In the genomic region with DNA sequence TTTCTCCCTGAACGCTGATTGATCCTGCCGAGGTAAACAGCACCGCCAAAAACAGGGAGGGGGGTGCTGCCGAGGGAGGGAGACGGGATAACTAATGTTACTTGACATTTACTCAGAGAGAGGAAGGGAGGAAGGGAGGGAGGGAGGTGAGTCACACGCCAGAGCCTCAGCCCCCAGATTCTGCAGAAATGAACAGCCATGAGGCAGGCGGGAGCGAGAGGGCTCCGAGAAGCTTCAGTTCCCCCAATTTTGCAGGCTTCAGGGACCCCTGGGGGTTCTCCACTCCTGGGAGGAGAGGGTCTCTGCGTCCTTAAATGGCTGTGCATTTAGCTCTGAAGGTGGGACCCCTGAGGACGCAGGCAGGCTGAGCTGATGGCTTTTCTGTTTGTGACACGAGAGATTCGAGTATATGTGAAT, we compare ENCODE assay signal across 1 cellular context.
TF ChIP-seq lines count a peak whose summit lies in the region.

No MANE protein-coding gene starts in this region.

TF ChIP-seq in K562, 482 proteins besides CTCF, POLR2A, EP300 and RAD21 (continued from another document and continues in another):
- TF ChIP-seq, protein P1, sequence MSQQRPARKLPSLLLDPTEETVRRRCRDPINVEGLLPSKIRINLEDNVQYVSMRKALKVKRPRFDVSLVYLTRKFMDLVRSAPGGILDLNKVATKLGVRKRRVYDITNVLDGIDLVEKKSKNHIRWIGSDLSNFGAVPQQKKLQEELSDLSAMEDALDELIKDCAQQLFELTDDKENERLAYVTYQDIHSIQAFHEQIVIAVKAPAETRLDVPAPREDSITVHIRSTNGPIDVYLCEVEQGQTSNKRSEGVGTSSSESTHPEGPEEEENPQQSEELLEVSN (IDR thresholded peaks at IDR 0.05; ENCODE audit: borderline replicate concordance in 1 of 2, extremely low read depth in 1 of 2, insufficient read depth in 1 of 2, insufficient read length in 1 of 2, low read depth in 1 of 2, low read length in 1 of 2, poor library complexity in 1 of 2, severe bottlenecking in 1 of 2), result peak in 1 of 2 experiments; percentile 62
- TF ChIP-seq RBFOX2 (IDR thresholded peaks at IDR 0.05; ENCODE audit: low read depth, low read length) (peak; percentile 61), JUND (IDR thresholded peaks at IDR 0.05; ENCODE audit: borderline replicate concordance, low read depth, low read length) (peak; percentile 97), JUND (tag; IDR thresholded peaks at IDR 0.05; ENCODE audit: borderline replicate concordance, low read depth, low read length) (peak; percentile 90; the same call in 1 of the 3 replicates), POLR2G (IDR thresholded peaks at IDR 0.05; ENCODE audit: low read depth, low read length) (0 out of 2 replicates have a peak, but pooled peaks have one; percentile 35), RCOR1 (IDR thresholded peaks at IDR 0.05; ENCODE audit: borderline replicate concordance in 1 of 2, low read depth in 2 of 2, low read length in 2 of 2) (peak in 1 of 2 experiments; percentile 67; a peak in 2 of 4 replicates), CREB1 (IDR thresholded peaks at IDR 0.05) (no peak), CREB1 (CRISPR knock-in tag; IDR thresholded peaks at IDR 0.05) (no peak), ZFP30 (CRISPR knock-in tag; IDR thresholded peaks at IDR 0.05; ENCODE audit: borderline replicate concordance) (no peak), L3MBTL2 (IDR thresholded peaks at IDR 0.05) (peak; percentile 53), SMARCA4 (IDR thresholded peaks at IDR 0.05) (peak; percentile 84), ZBTB8A (IDR thresholded peaks at IDR 0.05; ENCODE audit: partially characterized antibody) (no peak), ZEB2 (IDR thresholded peaks at IDR 0.05) (0 out of 2 replicates have a peak, but pooled peaks have one; percentile 19), DPF2 (IDR thresholded peaks at IDR 0.05) (peak; percentile 84), ZKSCAN1 (IDR thresholded peaks at IDR 0.05; ENCODE audit: low read depth, low read length) (no peak), HNRNPK (IDR thresholded peaks at IDR 0.05; ENCODE audit: low read depth, low read length, poor library complexity, severe bottlenecking) (no peak), NONO (IDR thresholded peaks at IDR 0.05; ENCODE audit: low read depth in 2 of 2, low read length in 1 of 2) (no peak), FOS (IDR thresholded peaks at IDR 0.05; ENCODE audit: extremely low read depth, insufficient read length) (peak; percentile 29), FOSL1 (tag; conservative IDR thresholded peaks at IDR 0.05) (peak; percentile 94), KDM5B (IDR thresholded peaks at IDR 0.05; ENCODE audit: insufficient replicate concordance, low read depth, low read length) (peak; percentile 54), TBP (optimal IDR thresholded peaks at IDR 0.05; ENCODE audit: low read depth, low read length) (no peak), ARID1B (IDR thresholded peaks at IDR 0.05) (peak; percentile 79), SMARCE1 (IDR thresholded peaks at IDR 0.05) (peak; percentile 88), MYC (IDR thresholded peaks at IDR 0.05; ENCODE audit: low read depth, low read length) (peak; percentile 44; the same call in 1 of the 2 replicates), MYC (CRISPR knock-in tag; IDR thresholded peaks at IDR 0.05; ENCODE audit: borderline replicate concordance, low read depth) (no peak), CBFA2T3 (IDR thresholded peaks at IDR 0.05) (0 out of 2 replicates have a peak, but pooled peaks have one; percentile 17), SMARCC2 (IDR thresholded peaks at IDR 0.05; ENCODE audit: low read depth) (peak; percentile 50; the same call in 1 of the 2 replicates), EP400 (IDR thresholded peaks at IDR 0.05) (peak; percentile 15; the same call in 1 of the 2 replicates), JUN (IDR thresholded peaks at IDR 0.05; ENCODE audit: borderline replicate concordance, low read depth, low read length) (peak; percentile 86), JUN (CRISPR knock-in tag; IDR thresholded peaks at IDR 0.05; ENCODE audit: borderline replicate concordance) (no peak), PRPF4 (IDR thresholded peaks at IDR 0.05; ENCODE audit: insufficient read depth, low read depth, low read length, poor library complexity, severe bottlenecking) (no peak), ZSCAN29 (IDR thresholded peaks at IDR 0.05) (no peak), ZZZ3 (IDR thresholded peaks at IDR 0.05) (no peak), BRCA1 (IDR thresholded peaks at IDR 0.05) (no peak), BRCA1 (CRISPR knock-in tag; IDR thresholded peaks at IDR 0.05) (no peak), CEBPG (CRISPR knock-in tag; IDR thresholded peaks at IDR 0.05) (peak; percentile 58; the same call in 1 of the 2 replicates), CEBPG (tag; conservative IDR thresholded peaks at IDR 0.05 in 1 of 2, IDR thresholded peaks at IDR 0.05 in 1 of 2) (no peak), ZNF324 (CRISPR knock-in tag; IDR thresholded peaks at IDR 0.05) (no peak), KLF16 (IDR thresholded peaks at IDR 0.05) (peak; percentile 15; the same call in 1 of the 2 replicates), NEUROD1 (IDR thresholded peaks at IDR 0.05; ENCODE audit: borderline replicate concordance, low read depth, low read length, partially characterized antibody) (peak; percentile 45), EGR1 (conservative IDR thresholded peaks at IDR 0.05) (peak; percentile 52), TRIM24 (IDR thresholded peaks at IDR 0.05) (peak in 1 of 2 experiments; percentile 45; a peak in 1 of 4 replicates), HDAC2 (IDR thresholded peaks at IDR 0.05) (peak; percentile 30; the same call in 1 of the 2 replicates), RBM17 (IDR thresholded peaks at IDR 0.05; ENCODE audit: borderline replicate concordance, low read depth, low read length) (no peak), NFXL1 (CRISPR knock-in tag; IDR thresholded peaks at IDR 0.05) (no peak)
- TF ChIP-seq, protein P2, sequence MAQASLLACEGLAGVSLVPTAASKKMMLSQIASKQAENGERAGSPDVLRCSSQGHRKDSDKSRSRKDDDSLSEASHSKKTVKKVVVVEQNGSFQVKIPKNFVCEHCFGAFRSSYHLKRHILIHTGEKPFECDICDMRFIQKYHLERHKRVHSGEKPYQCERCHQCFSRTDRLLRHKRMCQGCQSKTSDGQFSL (CRISPR knock-in tag; IDR thresholded peaks at IDR 0.05), result peak; percentile 36; the same call in 1 of the 2 replicates
- TF ChIP-seq, protein P2 (tag; IDR thresholded peaks at IDR 0.05), result no peak
- TF ChIP-seq, protein P3, sequence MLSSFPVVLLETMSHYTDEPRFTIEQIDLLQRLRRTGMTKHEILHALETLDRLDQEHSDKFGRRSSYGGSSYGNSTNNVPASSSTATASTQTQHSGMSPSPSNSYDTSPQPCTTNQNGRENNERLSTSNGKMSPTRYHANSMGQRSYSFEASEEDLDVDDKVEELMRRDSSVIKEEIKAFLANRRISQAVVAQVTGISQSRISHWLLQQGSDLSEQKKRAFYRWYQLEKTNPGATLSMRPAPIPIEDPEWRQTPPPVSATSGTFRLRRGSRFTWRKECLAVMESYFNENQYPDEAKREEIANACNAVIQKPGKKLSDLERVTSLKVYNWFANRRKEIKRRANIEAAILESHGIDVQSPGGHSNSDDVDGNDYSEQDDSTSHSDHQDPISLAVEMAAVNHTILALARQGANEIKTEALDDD (IDR thresholded peaks at IDR 0.05), result peak; percentile 81; the same call in 1 of the 2 replicates
- TF ChIP-seq, protein P4, sequence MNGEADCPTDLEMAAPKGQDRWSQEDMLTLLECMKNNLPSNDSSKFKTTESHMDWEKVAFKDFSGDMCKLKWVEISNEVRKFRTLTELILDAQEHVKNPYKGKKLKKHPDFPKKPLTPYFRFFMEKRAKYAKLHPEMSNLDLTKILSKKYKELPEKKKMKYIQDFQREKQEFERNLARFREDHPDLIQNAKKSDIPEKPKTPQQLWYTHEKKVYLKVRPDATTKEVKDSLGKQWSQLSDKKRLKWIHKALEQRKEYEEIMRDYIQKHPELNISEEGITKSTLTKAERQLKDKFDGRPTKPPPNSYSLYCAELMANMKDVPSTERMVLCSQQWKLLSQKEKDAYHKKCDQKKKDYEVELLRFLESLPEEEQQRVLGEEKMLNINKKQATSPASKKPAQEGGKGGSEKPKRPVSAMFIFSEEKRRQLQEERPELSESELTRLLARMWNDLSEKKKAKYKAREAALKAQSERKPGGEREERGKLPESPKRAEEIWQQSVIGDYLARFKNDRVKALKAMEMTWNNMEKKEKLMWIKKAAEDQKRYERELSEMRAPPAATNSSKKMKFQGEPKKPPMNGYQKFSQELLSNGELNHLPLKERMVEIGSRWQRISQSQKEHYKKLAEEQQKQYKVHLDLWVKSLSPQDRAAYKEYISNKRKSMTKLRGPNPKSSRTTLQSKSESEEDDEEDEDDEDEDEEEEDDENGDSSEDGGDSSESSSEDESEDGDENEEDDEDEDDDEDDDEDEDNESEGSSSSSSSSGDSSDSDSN (IDR thresholded peaks at IDR 0.05; ENCODE audit: borderline replicate concordance in 1 of 2, low read depth in 2 of 2, low read length in 2 of 2), result 0 out of 4 replicates have a peak, but pooled peaks of 1 of the 2 experiments have one; percentile 17
- TF ChIP-seq, protein P5, sequence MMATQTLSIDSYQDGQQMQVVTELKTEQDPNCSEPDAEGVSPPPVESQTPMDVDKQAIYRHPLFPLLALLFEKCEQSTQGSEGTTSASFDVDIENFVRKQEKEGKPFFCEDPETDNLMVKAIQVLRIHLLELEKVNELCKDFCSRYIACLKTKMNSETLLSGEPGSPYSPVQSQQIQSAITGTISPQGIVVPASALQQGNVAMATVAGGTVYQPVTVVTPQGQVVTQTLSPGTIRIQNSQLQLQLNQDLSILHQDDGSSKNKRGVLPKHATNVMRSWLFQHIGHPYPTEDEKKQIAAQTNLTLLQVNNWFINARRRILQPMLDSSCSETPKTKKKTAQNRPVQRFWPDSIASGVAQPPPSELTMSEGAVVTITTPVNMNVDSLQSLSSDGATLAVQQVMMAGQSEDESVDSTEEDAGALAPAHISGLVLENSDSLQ (IDR thresholded peaks at IDR 0.05), result peak; percentile 46; the same call in 1 of the 2 replicates
- TF ChIP-seq, protein P6, sequence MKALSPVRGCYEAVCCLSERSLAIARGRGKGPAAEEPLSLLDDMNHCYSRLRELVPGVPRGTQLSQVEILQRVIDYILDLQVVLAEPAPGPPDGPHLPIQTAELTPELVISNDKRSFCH (CRISPR knock-in tag; IDR thresholded peaks at IDR 0.05), result no peak
- TF ChIP-seq, protein P6 (tag; IDR thresholded peaks at IDR 0.05), result peak; percentile 94
- TF ChIP-seq, protein P7, sequence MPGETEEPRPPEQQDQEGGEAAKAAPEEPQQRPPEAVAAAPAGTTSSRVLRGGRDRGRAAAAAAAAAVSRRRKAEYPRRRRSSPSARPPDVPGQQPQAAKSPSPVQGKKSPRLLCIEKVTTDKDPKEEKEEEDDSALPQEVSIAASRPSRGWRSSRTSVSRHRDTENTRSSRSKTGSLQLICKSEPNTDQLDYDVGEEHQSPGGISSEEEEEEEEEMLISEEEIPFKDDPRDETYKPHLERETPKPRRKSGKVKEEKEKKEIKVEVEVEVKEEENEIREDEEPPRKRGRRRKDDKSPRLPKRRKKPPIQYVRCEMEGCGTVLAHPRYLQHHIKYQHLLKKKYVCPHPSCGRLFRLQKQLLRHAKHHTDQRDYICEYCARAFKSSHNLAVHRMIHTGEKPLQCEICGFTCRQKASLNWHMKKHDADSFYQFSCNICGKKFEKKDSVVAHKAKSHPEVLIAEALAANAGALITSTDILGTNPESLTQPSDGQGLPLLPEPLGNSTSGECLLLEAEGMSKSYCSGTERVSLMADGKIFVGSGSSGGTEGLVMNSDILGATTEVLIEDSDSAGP (CRISPR knock-in tag; IDR thresholded peaks at IDR 0.05), result no peak
- TF ChIP-seq, protein P8, sequence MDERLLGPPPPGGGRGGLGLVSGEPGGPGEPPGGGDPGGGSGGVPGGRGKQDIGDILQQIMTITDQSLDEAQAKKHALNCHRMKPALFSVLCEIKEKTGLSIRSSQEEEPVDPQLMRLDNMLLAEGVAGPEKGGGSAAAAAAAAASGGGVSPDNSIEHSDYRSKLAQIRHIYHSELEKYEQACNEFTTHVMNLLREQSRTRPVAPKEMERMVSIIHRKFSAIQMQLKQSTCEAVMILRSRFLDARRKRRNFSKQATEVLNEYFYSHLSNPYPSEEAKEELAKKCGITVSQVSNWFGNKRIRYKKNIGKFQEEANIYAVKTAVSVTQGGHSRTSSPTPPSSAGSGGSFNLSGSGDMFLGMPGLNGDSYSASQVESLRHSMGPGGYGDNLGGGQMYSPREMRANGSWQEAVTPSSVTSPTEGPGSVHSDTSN (CRISPR knock-in tag; IDR thresholded peaks at IDR 0.05; ENCODE audit: low read depth), result no peak
- TF ChIP-seq, protein P8 (tag; conservative IDR thresholded peaks at IDR 0.05; ENCODE audit: low read depth), result peak; percentile 24; the same call in 1 of the 2 replicates
- TF ChIP-seq, protein P9, sequence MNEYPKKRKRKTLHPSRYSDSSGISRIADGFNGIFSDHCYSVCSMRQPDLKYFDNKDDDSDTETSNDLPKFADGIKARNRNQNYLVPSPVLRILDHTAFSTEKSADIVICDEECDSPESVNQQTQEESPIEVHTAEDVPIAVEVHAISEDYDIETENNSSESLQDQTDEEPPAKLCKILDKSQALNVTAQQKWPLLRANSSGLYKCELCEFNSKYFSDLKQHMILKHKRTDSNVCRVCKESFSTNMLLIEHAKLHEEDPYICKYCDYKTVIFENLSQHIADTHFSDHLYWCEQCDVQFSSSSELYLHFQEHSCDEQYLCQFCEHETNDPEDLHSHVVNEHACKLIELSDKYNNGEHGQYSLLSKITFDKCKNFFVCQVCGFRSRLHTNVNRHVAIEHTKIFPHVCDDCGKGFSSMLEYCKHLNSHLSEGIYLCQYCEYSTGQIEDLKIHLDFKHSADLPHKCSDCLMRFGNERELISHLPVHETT (CRISPR knock-in tag; conservative IDR thresholded peaks at IDR 0.05 in 1 of 2, IDR thresholded peaks at IDR 0.05 in 1 of 2), result 0 out of 4 replicates have a peak, but pooled peaks of 1 of the 2 experiments have one; percentile 34
